In the genomic region with DNA sequence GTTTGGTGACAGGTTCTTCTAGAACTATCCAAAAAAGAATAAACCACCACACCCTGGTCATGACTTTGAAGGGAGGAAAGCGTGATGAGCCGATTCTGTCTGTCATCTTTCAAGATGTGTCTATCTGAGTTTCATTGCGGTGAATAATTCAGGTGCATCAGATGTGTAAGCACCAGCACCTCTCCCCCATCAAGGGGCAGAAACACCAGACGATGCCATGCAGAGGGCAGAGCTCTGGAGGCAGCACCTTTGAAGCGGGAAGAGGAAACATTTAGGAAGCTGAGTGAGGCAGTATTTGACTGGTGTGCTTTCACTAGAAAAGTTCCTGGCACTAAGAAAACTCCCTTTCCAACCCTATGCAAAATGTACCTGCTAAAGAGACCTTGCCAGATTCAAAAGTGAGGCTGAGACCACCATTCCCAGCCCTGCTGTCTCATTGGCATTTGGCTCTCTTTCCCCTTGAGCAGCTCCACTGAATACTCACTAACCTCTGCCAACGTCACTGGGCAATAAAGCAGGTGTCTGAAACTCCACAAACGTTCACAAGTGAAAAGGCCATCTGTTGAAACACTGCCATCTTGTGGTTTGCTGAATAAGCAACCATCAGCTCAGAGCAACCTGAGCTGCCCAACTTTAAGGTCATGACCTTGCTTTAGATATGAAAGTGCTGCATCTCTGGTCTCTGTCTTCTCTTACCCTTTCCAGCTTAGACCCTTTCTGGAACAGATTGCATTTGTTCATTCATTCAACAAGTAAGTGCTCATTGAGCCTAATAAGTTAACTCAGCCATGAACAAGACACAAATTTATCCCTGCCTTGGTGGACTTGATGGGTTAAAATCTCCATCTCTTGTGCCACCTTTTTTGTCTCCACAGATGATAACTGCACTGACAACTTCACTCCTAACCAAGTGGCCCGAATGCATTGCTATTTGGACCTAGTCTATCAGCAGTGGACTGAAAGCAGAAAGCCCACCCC, we compare ENCODE assay signal across 8 cellular contexts.
DNase-seq lines count a peak whose midpoint lies in the region; TF ChIP-seq lines count a peak whose summit lies in the region.

No MANE protein-coding gene starts in this region.

- WGBS in H9 (ENCODE audit: extremely low coverage, insufficient read length, low lambda C conversion rate): no CpG with 5 or more reads among the region's 8 CpGs

- CTCF ChIA-PET in activated CD4-positive, alpha-beta memory T cell treated with anti-CD3 and anti-CD28 coated beads for 36 hours (lab: Charles Lee): interaction anchor here (0.7 to 2.1 kb wide), 7 partner anchors 10 to 321 kb away, joined by 3 to 12 read pairs (median 5); no protein-coding TSS in a partner anchor

- H3K27me3 ChIP-seq in H9 (ENCODE audit: insufficient read depth, low read length) (no peaks in the 10 kb centered on the region), NT2/D1 (ENCODE audit: insufficient read depth, insufficient read length) (no peaks in the 10 kb centered on the region)

- no peak overlapping the region for H3K14ac ChIP-seq in H9 (ENCODE audit: insufficient read depth, low read length)

- H3K27me3 Mint-ChIP-seq in H9 (ENCODE audit: low read depth): no peaks in the 10 kb centered on the region
- H3K27me3 Mint-ChIP-seq in activated CD4-positive, alpha-beta memory T cell treated with anti-CD3 and anti-CD28 coated beads for 36 hours: no peaks in the 10 kb centered on the region

- H2AK5ac ChIP-seq in H9 (ENCODE audit: insufficient read length, low read length): no peak overlapping the region

- H3K4ac ChIP-seq in H9 (ENCODE audit: low read depth, low read length): no peak overlapping the region

- no peaks in the 10 kb centered on the region for H3K79me2 ChIP-seq in H9 (ENCODE audit: insufficient read depth, low read length)

- no peak overlapping the region for H3K27ac ChIP-seq in 22Rv1
- H3K27ac ChIP-seq in H9 (ENCODE audit: insufficient read length, low read depth, low read length): no peak overlapping the region

- H3K56ac ChIP-seq in H9 (ENCODE audit: insufficient read length, low read depth, low read length): no peak overlapping the region

- no peak overlapping the region for H3K18ac ChIP-seq in H9 (ENCODE audit: insufficient read length, low read depth, low read length)

- H3K4me1 ChIP-seq in H9 (ENCODE audit: insufficient read depth, low read length) (peaks cover 3% of the 10 kb centered on the region; the same call in 1 of the 2 replicates), NT2/D1 (ENCODE audit: insufficient read depth, insufficient read length) (no peaks in the 10 kb centered on the region)

- no peak overlapping the region for H2BK15ac ChIP-seq in H9 (ENCODE audit: low read depth, low read length)

- TF ChIP-seq CTCF in 22Rv1 (IDR thresholded peaks at IDR 0.05): peak; percentile 95
- TF ChIP-seq CTCF in GM10266 (IDR thresholded peaks at IDR 0.05; ENCODE audit: control insufficient read depth, insufficient read depth, low read depth, missing control alignments): peak; percentile 75
- TF ChIP-seq CTCF in H9 (conservative IDR thresholded peaks at IDR 0.05): peak; percentile 85

- DNase-seq in GM10266 (ENCODE audit: extremely low spot score) (peak; percentile 26), H9 (peak; percentile 61), LHCN-M2 (ENCODE audit: low read depth) (peak; percentile 11), NT2/D1 (ENCODE audit: low read depth, low spot score) (peak; percentile 54), dedifferentiated amniotic fluid mesenchymal stem cell (ENCODE audit: extremely low spot score) (peak; percentile 39), medulla oblongata (ENCODE audit: extremely low spot score) (peak; percentile 72)
- no peak for DNase-seq in activated CD4-positive, alpha-beta memory T cell treated with anti-CD3 and anti-CD28 coated beads for 36 hours

- no peaks in the 10 kb centered on the region for H4K20me1 ChIP-seq in H9 (ENCODE audit: control insufficient read depth, insufficient read depth, insufficient read length)

- no peak overlapping the region for H3T11ph ChIP-seq in H9 (ENCODE audit: low read length)

- no peaks in the 10 kb centered on the region; a peak in 1 of 7 replicates for H3K36me3 Mint-ChIP-seq in H9 (ENCODE audit: insufficient read depth in 1 of 3, low read depth in 3 of 3)
- H3K36me3 Mint-ChIP-seq in activated CD4-positive, alpha-beta memory T cell treated with anti-CD3 and anti-CD28 coated beads for 36 hours: no peaks in the 10 kb centered on the region

- no peaks in the 10 kb centered on the region for H3K36me3 ChIP-seq in NT2/D1 (ENCODE audit: insufficient read depth, insufficient read length, low read length)

- H2BK5ac ChIP-seq in H9 (ENCODE audit: insufficient read length, low read length): no peak overlapping the region

- no peak overlapping the region for H3K4me3 Mint-ChIP-seq in H9
- H3K4me3 Mint-ChIP-seq in activated CD4-positive, alpha-beta memory T cell treated with anti-CD3 and anti-CD28 coated beads for 36 hours: no peak overlapping the region

- no peak overlapping the region for H3K4me3 ChIP-seq in NT2/D1 (ENCODE audit: insufficient read length, low read depth)

- peak overlapping the region in 1 of 3 experiments; percentile 66; a peak in 1 of 7 replicates for H3K27ac Mint-ChIP-seq in H9
- H3K27ac Mint-ChIP-seq in activated CD4-positive, alpha-beta memory T cell treated with anti-CD3 and anti-CD28 coated beads for 36 hours: no peak overlapping the region

- no peak overlapping the region for H3K4me2 ChIP-seq in H9 (ENCODE audit: insufficient read depth, insufficient read length, low read length)

- H3K9ac ChIP-seq in H9 (ENCODE audit: extremely low read depth, insufficient read length, low read length) (no peak overlapping the region), NT2/D1 (ENCODE audit: insufficient read length, low read depth) (no peak overlapping the region)

- H4K91ac ChIP-seq in H9 (ENCODE audit: insufficient read length, low read depth, low read length): no peak overlapping the region

- H3K9me3 ChIP-seq in H9 (ENCODE audit: control insufficient read depth, low read depth, low read length) (no peaks in the 10 kb centered on the region), NT2/D1 (ENCODE audit: insufficient read depth, low read length) (no peaks in the 10 kb centered on the region)

- H3K23me2 ChIP-seq in H9 (ENCODE audit: insufficient read length, low read depth, low read length, poor library complexity, severe bottlenecking): no peaks in the 10 kb centered on the region

- H3K4me1 Mint-ChIP-seq in H9: peaks cover 28% of the 10 kb centered on the region in 2 experiments
- no peaks in the 10 kb centered on the region for H3K4me1 Mint-ChIP-seq in activated CD4-positive, alpha-beta memory T cell treated with anti-CD3 and anti-CD28 coated beads for 36 hours (ENCODE audit: low read depth)

- H4K5ac ChIP-seq in H9 (ENCODE audit: insufficient read length, low read depth, low read length): no peak overlapping the region

- no peak overlapping the region for H2BK20ac ChIP-seq in H9 (ENCODE audit: low read depth, low read length, poor library complexity, severe bottlenecking)

- H3K9me3 Mint-ChIP-seq in H9: no peaks in the 10 kb centered on the region
- H3K9me3 Mint-ChIP-seq in activated CD4-positive, alpha-beta memory T cell treated with anti-CD3 and anti-CD28 coated beads for 36 hours: no peaks in the 10 kb centered on the region

- H2BK12ac ChIP-seq in H9 (ENCODE audit: insufficient read length, low read depth, low read length): no peak overlapping the region

- no peak overlapping the region for H2BK120ac ChIP-seq in H9 (ENCODE audit: low read depth, low read length, poor library complexity, severe bottlenecking)

- no peaks in the 10 kb centered on the region for H3K79me1 ChIP-seq in H9 (ENCODE audit: insufficient read depth, low read depth, low read length, poor library complexity, severe bottlenecking)

- H2AFZ ChIP-seq in H9 (ENCODE audit: low read length): no peak overlapping the region

- POLR2A ChIA-PET in activated CD4-positive, alpha-beta memory T cell treated with anti-CD3 and anti-CD28 coated beads for 36 hours (lab: Charles Lee): no interaction called here

- no peak overlapping the region for H3K23ac ChIP-seq in H9 (ENCODE audit: insufficient read length, low read depth, low read length)

- intact Hi-C loops in activated CD4-positive, alpha-beta memory T cell treated with anti-CD3 and anti-CD28 coated beads for 36 hours (cut with micrococcal nuclease): loop anchor here (1.0 kb wide), 1 partner anchor 131 kb away; no protein-coding TSS in a partner anchor

- H4K8ac ChIP-seq in H9 (replicated peaks; ENCODE audit: insufficient read length, low read depth, low read length): no peak overlapping the region
